ENCODE assay signal across 3 cellular contexts in the genomic region with DNA sequence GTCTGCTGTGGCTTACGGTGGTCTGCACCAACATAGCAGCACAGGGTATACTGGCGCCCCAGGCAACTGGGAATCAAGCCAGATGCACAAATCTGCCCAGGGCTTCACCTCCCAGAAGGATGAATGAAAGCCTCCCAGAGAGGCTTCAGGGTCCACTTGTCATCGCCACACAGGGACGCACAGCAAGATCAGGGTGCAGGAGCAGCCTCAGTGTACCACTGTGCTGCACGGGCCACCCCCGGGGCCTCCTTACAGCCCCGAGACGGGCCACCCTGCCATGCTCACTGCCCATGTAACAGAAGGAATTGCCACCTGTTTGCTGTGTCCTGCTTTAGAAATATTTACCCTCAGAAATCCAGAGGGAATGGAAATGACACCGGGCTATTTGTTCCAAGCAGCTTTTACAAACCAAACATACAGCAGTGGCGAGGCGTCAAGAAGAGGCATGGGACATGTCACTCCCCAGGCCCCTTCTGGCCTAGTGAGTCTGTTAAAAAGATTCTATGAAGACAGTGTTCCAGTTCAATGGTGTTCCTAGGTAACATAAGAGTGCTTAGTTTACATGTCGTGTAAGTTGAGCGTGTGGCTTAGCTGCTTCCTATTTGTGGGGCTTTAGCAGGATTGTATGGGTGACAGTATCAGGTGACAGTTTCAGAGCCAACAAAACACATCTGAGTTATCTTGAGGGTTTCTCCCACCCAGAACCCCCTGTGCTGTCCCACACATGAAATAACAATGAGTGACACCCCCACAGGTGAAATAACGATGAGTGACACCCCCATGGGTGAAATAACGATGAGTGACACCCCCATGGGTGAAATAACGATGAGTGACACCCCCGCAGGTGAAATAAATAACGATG.
TF ChIP-seq lines count a peak whose summit lies in the region.

No MANE protein-coding gene starts in this region.

TF ChIP-seq in GM12891, 5 proteins besides CTCF, POLR2A, EP300 and RAD21:
- TF ChIP-seq POLR2AphosphoS5 (IDR thresholded peaks at IDR 0.05; ENCODE audit: low read depth, low read length), result no peak
- TF ChIP-seq POU2F2 (IDR thresholded peaks at IDR 0.05; ENCODE audit: low read depth, low read length), result no peak
- no peak for TF ChIP-seq PAX5 (IDR thresholded peaks at IDR 0.05; ENCODE audit: insufficient read depth, low read length, severe bottlenecking)
- no peak for TF ChIP-seq TAF1 (IDR thresholded peaks at IDR 0.05; ENCODE audit: low read depth, low read length)
- no peak for TF ChIP-seq SPI1 (IDR thresholded peaks at IDR 0.05; ENCODE audit: low read depth, low read length)

TF ChIP-seq in HEK293, 187 proteins besides CTCF, POLR2A, EP300 and RAD21:
- peak; percentile 60 for TF ChIP-seq ZFHX2 (tag by site-specific recombination; conservative IDR thresholded peaks at IDR 0.05)
- peak; percentile 73 for TF ChIP-seq EGR2 (tag by site-specific recombination; IDR thresholded peaks at IDR 0.05; ENCODE audit: low read depth)
- no peak for TF ChIP-seq ZFP3 (tag by site-specific recombination; IDR thresholded peaks at IDR 0.05; ENCODE audit: low read depth)

TF ChIP-seq in H1, 55 proteins besides CTCF, POLR2A, EP300 and RAD21:
- TF ChIP-seq JUND (IDR thresholded peaks at IDR 0.05; ENCODE audit: low read length) (no peak), CHD2 (IDR thresholded peaks at IDR 0.05; ENCODE audit: low read length) (no peak), SP2 (IDR thresholded peaks at IDR 0.05; ENCODE audit: low read length) (no peak), GTF2F1 (IDR thresholded peaks at IDR 0.05; ENCODE audit: borderline replicate concordance, low read depth, low read length) (no peak), RNF2 (IDR thresholded peaks at IDR 0.05; ENCODE audit: borderline replicate concordance, low read depth, low read length, missing control alignments, poor library complexity, severe bottlenecking) (no peak), HDAC6 (IDR thresholded peaks at IDR 0.05; ENCODE audit: low read depth, low read length) (no peak), EGR1 (IDR thresholded peaks at IDR 0.05; ENCODE audit: borderline replicate concordance, low read depth, low read length) (no peak), KDM1A (IDR thresholded peaks at IDR 0.05; ENCODE audit: borderline replicate concordance, low read length) (no peak), TBP (IDR thresholded peaks at IDR 0.05; ENCODE audit: low read depth, low read length) (no peak), EZH2 (IDR thresholded peaks at IDR 0.05; ENCODE audit: low read depth, low read length, severe bottlenecking) (no peak), SIN3A (conservative IDR thresholded peaks at IDR 0.05 in 1 of 2, IDR thresholded peaks at IDR 0.05 in 1 of 2; ENCODE audit: low read depth in 1 of 2, low read length in 2 of 2) (no peak), YY1 (IDR thresholded peaks at IDR 0.05; ENCODE audit: low read depth, low read length) (no peak)
- TF ChIP-seq, protein P1, sequence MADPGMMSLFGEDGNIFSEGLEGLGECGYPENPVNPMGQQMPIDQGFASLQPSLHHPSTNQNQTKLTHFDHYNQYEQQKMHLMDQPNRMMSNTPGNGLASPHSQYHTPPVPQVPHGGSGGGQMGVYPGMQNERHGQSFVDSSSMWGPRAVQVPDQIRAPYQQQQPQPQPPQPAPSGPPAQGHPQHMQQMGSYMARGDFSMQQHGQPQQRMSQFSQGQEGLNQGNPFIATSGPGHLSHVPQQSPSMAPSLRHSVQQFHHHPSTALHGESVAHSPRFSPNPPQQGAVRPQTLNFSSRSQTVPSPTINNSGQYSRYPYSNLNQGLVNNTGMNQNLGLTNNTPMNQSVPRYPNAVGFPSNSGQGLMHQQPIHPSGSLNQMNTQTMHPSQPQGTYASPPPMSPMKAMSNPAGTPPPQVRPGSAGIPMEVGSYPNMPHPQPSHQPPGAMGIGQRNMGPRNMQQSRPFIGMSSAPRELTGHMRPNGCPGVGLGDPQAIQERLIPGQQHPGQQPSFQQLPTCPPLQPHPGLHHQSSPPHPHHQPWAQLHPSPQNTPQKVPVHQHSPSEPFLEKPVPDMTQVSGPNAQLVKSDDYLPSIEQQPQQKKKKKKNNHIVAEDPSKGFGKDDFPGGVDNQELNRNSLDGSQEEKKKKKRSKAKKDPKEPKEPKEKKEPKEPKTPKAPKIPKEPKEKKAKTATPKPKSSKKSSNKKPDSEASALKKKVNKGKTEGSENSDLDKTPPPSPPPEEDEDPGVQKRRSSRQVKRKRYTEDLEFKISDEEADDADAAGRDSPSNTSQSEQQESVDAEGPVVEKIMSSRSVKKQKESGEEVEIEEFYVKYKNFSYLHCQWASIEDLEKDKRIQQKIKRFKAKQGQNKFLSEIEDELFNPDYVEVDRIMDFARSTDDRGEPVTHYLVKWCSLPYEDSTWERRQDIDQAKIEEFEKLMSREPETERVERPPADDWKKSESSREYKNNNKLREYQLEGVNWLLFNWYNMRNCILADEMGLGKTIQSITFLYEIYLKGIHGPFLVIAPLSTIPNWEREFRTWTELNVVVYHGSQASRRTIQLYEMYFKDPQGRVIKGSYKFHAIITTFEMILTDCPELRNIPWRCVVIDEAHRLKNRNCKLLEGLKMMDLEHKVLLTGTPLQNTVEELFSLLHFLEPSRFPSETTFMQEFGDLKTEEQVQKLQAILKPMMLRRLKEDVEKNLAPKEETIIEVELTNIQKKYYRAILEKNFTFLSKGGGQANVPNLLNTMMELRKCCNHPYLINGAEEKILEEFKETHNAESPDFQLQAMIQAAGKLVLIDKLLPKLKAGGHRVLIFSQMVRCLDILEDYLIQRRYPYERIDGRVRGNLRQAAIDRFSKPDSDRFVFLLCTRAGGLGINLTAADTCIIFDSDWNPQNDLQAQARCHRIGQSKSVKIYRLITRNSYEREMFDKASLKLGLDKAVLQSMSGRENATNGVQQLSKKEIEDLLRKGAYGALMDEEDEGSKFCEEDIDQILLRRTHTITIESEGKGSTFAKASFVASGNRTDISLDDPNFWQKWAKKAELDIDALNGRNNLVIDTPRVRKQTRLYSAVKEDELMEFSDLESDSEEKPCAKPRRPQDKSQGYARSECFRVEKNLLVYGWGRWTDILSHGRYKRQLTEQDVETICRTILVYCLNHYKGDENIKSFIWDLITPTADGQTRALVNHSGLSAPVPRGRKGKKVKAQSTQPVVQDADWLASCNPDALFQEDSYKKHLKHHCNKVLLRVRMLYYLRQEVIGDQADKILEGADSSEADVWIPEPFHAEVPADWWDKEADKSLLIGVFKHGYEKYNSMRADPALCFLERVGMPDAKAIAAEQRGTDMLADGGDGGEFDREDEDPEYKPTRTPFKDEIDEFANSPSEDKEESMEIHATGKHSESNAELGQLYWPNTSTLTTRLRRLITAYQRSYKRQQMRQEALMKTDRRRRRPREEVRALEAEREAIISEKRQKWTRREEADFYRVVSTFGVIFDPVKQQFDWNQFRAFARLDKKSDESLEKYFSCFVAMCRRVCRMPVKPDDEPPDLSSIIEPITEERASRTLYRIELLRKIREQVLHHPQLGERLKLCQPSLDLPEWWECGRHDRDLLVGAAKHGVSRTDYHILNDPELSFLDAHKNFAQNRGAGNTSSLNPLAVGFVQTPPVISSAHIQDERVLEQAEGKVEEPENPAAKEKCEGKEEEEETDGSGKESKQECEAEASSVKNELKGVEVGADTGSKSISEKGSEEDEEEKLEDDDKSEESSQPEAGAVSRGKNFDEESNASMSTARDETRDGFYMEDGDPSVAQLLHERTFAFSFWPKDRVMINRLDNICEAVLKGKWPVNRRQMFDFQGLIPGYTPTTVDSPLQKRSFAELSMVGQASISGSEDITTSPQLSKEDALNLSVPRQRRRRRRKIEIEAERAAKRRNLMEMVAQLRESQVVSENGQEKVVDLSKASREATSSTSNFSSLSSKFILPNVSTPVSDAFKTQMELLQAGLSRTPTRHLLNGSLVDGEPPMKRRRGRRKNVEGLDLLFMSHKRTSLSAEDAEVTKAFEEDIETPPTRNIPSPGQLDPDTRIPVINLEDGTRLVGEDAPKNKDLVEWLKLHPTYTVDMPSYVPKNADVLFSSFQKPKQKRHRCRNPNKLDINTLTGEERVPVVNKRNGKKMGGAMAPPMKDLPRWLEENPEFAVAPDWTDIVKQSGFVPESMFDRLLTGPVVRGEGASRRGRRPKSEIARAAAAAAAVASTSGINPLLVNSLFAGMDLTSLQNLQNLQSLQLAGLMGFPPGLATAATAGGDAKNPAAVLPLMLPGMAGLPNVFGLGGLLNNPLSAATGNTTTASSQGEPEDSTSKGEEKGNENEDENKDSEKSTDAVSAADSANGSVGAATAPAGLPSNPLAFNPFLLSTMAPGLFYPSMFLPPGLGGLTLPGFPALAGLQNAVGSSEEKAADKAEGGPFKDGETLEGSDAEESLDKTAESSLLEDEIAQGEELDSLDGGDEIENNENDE (IDR thresholded peaks at IDR 0.05; ENCODE audit: insufficient replicate concordance, low read length), result no peak
- TF ChIP-seq, protein P2, sequence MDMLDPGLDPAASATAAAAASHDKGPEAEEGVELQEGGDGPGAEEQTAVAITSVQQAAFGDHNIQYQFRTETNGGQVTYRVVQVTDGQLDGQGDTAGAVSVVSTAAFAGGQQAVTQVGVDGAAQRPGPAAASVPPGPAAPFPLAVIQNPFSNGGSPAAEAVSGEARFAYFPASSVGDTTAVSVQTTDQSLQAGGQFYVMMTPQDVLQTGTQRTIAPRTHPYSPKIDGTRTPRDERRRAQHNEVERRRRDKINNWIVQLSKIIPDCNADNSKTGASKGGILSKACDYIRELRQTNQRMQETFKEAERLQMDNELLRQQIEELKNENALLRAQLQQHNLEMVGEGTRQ (IDR thresholded peaks at IDR 0.05; ENCODE audit: low read length), result no peak
